Comparison of ENCODE assay signal across 1 cellular context in genomic region chr2:69902213-69902922, GRCh38.
TF ChIP-seq lines count a peak whose summit lies in the region.

No MANE protein-coding gene starts in this region.

TF ChIP-seq in GM23338, 12 proteins besides CTCF, POLR2A, EP300 and RAD21 (continued from another document):
- TF ChIP-seq ZNF462 (CRISPR knock-in tag; IDR thresholded peaks at IDR 0.05) (no peak), REST (IDR thresholded peaks at IDR 0.05; ENCODE audit: unreplicated experiment) (no peak), EZH2 (IDR thresholded peaks at IDR 0.05; ENCODE audit: low read depth, unreplicated experiment) (no peak), CREB1 (CRISPR knock-in tag; IDR thresholded peaks at IDR 0.05; ENCODE audit: low read depth) (no peak), JUNB (IDR thresholded peaks at IDR 0.05; ENCODE audit: unreplicated experiment) (no peak)
- TF ChIP-seq, protein P1, sequence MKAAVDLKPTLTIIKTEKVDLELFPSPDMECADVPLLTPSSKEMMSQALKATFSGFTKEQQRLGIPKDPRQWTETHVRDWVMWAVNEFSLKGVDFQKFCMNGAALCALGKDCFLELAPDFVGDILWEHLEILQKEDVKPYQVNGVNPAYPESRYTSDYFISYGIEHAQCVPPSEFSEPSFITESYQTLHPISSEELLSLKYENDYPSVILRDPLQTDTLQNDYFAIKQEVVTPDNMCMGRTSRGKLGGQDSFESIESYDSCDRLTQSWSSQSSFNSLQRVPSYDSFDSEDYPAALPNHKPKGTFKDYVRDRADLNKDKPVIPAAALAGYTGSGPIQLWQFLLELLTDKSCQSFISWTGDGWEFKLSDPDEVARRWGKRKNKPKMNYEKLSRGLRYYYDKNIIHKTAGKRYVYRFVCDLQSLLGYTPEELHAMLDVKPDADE (IDR thresholded peaks at IDR 0.05) = no peak
